ENCODE assay signal across 18 cellular contexts in genomic region chr3:182165234-182165633, GRCh38.
DNase-seq lines count a peak whose midpoint lies in the region; TF ChIP-seq lines count a peak whose summit lies in the region.
"Had no signal": no experiment of that assay in that cellular context is flagged by ENCODE, and none has a peak within 500 bp of the region (broad histone marks: within the 10 kb centered on the region; RNA-seq: fewer than 3 reads in every experiment).

No MANE protein-coding gene starts in this region.

- TF ChIP-seq CTCF in thyroid gland (IDR thresholded peaks at IDR 0.05): no peak

- H3K4me1 ChIP-seq in thyroid gland: peaks cover 6 to 13% of the 10 kb centered on the region in 2 donors
- H3K4me1 ChIP-seq in effector memory CD4-positive, alpha-beta T cell (ENCODE audit: control insufficient read depth, insufficient read depth, low read length, poor library complexity, severe bottlenecking): no peaks in the 10 kb centered on the region
- H3K4me1 ChIP-seq: left ventricle myocardium inferior, pancreas had no signal

- H3K27ac ChIP-seq in thyroid gland: peak overlapping the region in 1 of 3 donors; percentile 47
- H3K27ac ChIP-seq in effector memory CD4-positive, alpha-beta T cell (ENCODE audit: insufficient read depth, low read length, poor library complexity, severe bottlenecking): no peak overlapping the region
- H3K27ac ChIP-seq: HL-60, left ventricle myocardium inferior, pancreas had no signal

- intact Hi-C loops in thyroid gland (cut with DNase I): no loop called here

- in situ Hi-C loops in T47D (cut with HindIII; ENCODE audit: low pct_unique_long_range_greater_than_20kb, low sequenced_read_pairs): no loop called here

- no peak for TF ChIP-seq POLR2A in thyroid gland (IDR thresholded peaks at IDR 0.05)

- no peaks in the 10 kb centered on the region for H3K9me3 ChIP-seq in thyroid gland
- H3K9me3 ChIP-seq in effector memory CD4-positive, alpha-beta T cell (ENCODE audit: control insufficient read depth, low read length): no peaks in the 10 kb centered on the region
- H3K9me3 ChIP-seq: left ventricle myocardium inferior, pancreas had no signal

- no peak overlapping the region for H3K4me3 ChIP-seq in thyroid gland (replicated peaks in 1 of 3)
- H3K4me3 ChIP-seq in effector memory CD4-positive, alpha-beta T cell (ENCODE audit: insufficient read depth, low read depth, low read length, poor library complexity, severe bottlenecking): no peak overlapping the region
- H3K4me3 ChIP-seq: left ventricle myocardium inferior, pancreas had no signal

- H3K27me3 ChIP-seq in thyroid gland: no peaks in the 10 kb centered on the region
- H3K27me3 ChIP-seq in effector memory CD4-positive, alpha-beta T cell (replicated peaks; ENCODE audit: control insufficient read depth, insufficient read depth, low read length, poor library complexity, severe bottlenecking): no peaks in the 10 kb centered on the region

- peak; percentile 62 for DNase-seq in NCI-H510A treated with DMSO at 0.1 percent for 48 hours (lab: John Stamatoyannopoulos, UW)
- peak; percentile 59 to 94 for DNase-seq in T47D (ENCODE audit: low read depth in 1 of 2, low spot score in 1 of 2)
- peak; percentile 77 for DNase-seq in kidney tubule cell (ENCODE audit: low spot score)
- peak; percentile 46 to 60 for DNase-seq in thyroid gland
- DNase-seq in HEK293T (ENCODE audit: extremely low spot score): no peak
- DNase-seq in effector memory CD4-positive, alpha-beta T cell: no peak
- no peak for DNase-seq in SK-N-DZ (ENCODE audit: low spot score)
- DNase-seq: activated CD4-positive, alpha-beta T cell treated with anti-CD3 and anti-CD28 coated beads, Interleukin-2, amount 50 U/mL, for 4 hours; activated naive CD4-positive, alpha-beta T cell treated with anti-CD3 and anti-CD28 coated beads for 36 hours; activated T-cell treated with anti-CD3 and anti-CD28 coated beads, Interleukin-2, amount 50 U/mL, for 1 hour; aorta; foreskin melanocyte; H7; KBM-7; left ventricle myocardium inferior; pancreas; stimulated activated CD4-positive, alpha-beta T cell treated with anti-CD3 and anti-CD28 coated beads, Interleukin-4, amount 100 ng/mL, for 1 hour had no signal

- H3K36me3 ChIP-seq in thyroid gland: no peaks in the 10 kb centered on the region
- no peaks in the 10 kb centered on the region for H3K36me3 ChIP-seq in effector memory CD4-positive, alpha-beta T cell (ENCODE audit: control insufficient read depth, insufficient read depth, low read length)
- H3K36me3 ChIP-seq: left ventricle myocardium inferior, pancreas had no signal

- CTCF ChIA-PET in HEK293T (lab: Yijun Ruan, JAX): no interaction called here

- 34 to 36% methylated on average over 4 of the region's 4 CpGs for WGBS in thyroid gland, 2 donors

- POLR2A ChIA-PET in HEK293T (lab: Yijun Ruan, JAX): no interaction called here

TF ChIP-seq in HEK293T, 16 proteins besides CTCF, POLR2A, EP300 and RAD21:
- TF ChIP-seq SUZ12 (IDR thresholded peaks at IDR 0.05) (no peak), ELF4 (IDR thresholded peaks at IDR 0.05) (no peak), ARNT (IDR thresholded peaks at IDR 0.05) (no peak), FOXK2 (IDR thresholded peaks at IDR 0.05) (no peak), L3MBTL2 (conservative IDR thresholded peaks at IDR 0.05) (no peak), PKNOX1 (IDR thresholded peaks at IDR 0.05) (no peak), TARDBP (IDR thresholded peaks at IDR 0.05) (no peak), NFRKB (IDR thresholded peaks at IDR 0.05) (no peak), HDGF (IDR thresholded peaks at IDR 0.05; ENCODE audit: borderline replicate concordance) (no peak), CTBP1 (IDR thresholded peaks at IDR 0.05; ENCODE audit: borderline replicate concordance) (no peak), LEF1 (IDR thresholded peaks at IDR 0.05; ENCODE audit: borderline replicate concordance) (no peak), ZNF384 (IDR thresholded peaks at IDR 0.05) (no peak)

Comparison
In these comparisons a context has a peak if more than half of its experiments do, and no peak if none do; other contexts are left out.
1. DNase-seq: peak in NCI-H510A treated with DMSO at 0.1 percent for 48 hours (single experiment), T47D (2 of 2), kidney tubule cell (single experiment) and thyroid gland (2 of 2); none in HEK293T (single experiment), effector memory CD4-positive, alpha-beta T cell (0 of 3) and SK-N-DZ (single experiment).